ENCODE assay signal across 8 cellular contexts in genomic region chr16:21708533-21709115, GRCh38. TPM values are rescaled to one million over a fixed set of nuclear protein-coding genes. Genes with fewer than 3 reads are reported as not detected.
DNase-seq lines count a peak whose midpoint lies in the region; ATAC-seq and TF ChIP-seq lines count a peak whose summit lies in the region.

No MANE protein-coding gene starts in this region.

- H3K27me3 Mint-ChIP-seq in WTC11 (ENCODE audit: low read depth), result no peaks in the 10 kb centered on the region

- TF ChIP-seq CTCF in WTC11 (IDR thresholded peaks at IDR 0.05) (peak; percentile 77), breast epithelium (IDR thresholded peaks at IDR 0.05) (peak; percentile 33 to 76 (median 61)), kidney epithelial cell (IDR thresholded peaks at IDR 0.05; ENCODE audit: insufficient read depth, low read length, poor library complexity, severe bottlenecking) (peak; percentile 84)

- POLR2A ChIA-PET in WTC11 (lab: Charles Lee), result no interaction called here

- no peak for TF ChIP-seq POLR2A in breast epithelium (IDR thresholded peaks at IDR 0.05)

- no peak overlapping the region for H3K27ac Mint-ChIP-seq in WTC11

- H3K4me3 ChIP-seq in breast epithelium (no peak overlapping the region), kidney epithelial cell (ENCODE audit: low read depth, low read length) (no peak overlapping the region)

- CTCF ChIA-PET in WTC11 (lab: Charles Lee), result interaction anchor here (1.4 to 7.8 kb wide), 4 partner anchors 24 to 126 kb away, joined by 3 to 45 read pairs (median 4); no protein-coding TSS in a partner anchor

- H3K36me3 ChIP-seq in breast epithelium (no peaks in the 10 kb centered on the region), kidney epithelial cell (ENCODE audit: control insufficient read depth, insufficient read depth, low read length) (no peaks in the 10 kb centered on the region)

- H3K27ac ChIP-seq in breast epithelium, result no peak overlapping the region

- peaks cover 2% of the 10 kb centered on the region; the same call in 1 of the 2 replicates for H3K4me1 Mint-ChIP-seq in WTC11

- H3K36me3 Mint-ChIP-seq in WTC11, result no peaks in the 10 kb centered on the region

- H3K27me3 ChIP-seq in breast epithelium (no peaks in the 10 kb centered on the region), kidney epithelial cell (ENCODE audit: control insufficient read depth, insufficient read depth, low read length) (no peaks in the 10 kb centered on the region)

- intact Hi-C loops in Right ventricle myocardium inferior (cut with DNase I) (loop anchor here (1.0 to 5.0 kb wide), 2 partner anchors 51 to 124 kb away; no protein-coding TSS in a partner anchor), cardiac septum (cut with DNase I) (loop anchor here (2.0 to 5.0 kb wide), 2 partner anchors 52 to 131 kb away; no protein-coding TSS in a partner anchor), breast epithelium (cut with DNase I; ENCODE audit: low total_unique reads) (no loop called here)

- no peaks in the 10 kb centered on the region for H3K9me3 ChIP-seq in breast epithelium

- no peaks in the 10 kb centered on the region for H3K4me1 ChIP-seq in breast epithelium

- no peaks in the 10 kb centered on the region for H3K9me3 Mint-ChIP-seq in WTC11

- peak; percentile 31 for ATAC-seq in Right ventricle myocardium inferior
- ATAC-seq in WTC11, result peak; percentile 44; the same call in 1 of the 2 replicates
- ATAC-seq in GM19324 (IDR thresholded peaks at IDR 0.05; ENCODE audit: low FRiP score, unreplicated experiment), result no peak

- no peak overlapping the region for H3K4me3 Mint-ChIP-seq in WTC11

- DNase-seq in Right ventricle myocardium inferior (ENCODE audit: missing footprints), result no peak
- DNase-seq in cardiac septum (ENCODE audit: low spot score), result no peak
- DNase-seq in NCI-H2171 treated with DMSO at 0.1 percent for 48 hours (lab: John Stamatoyannopoulos, UW), result peak; percentile 71
- DNase-seq in WTC11 (ENCODE audit: low spot score), result peak; percentile 82
- DNase-seq in breast epithelium (ENCODE audit: low spot score in 2 of 2), result peak; percentile 58 to 68
- peak; percentile 12 for DNase-seq in kidney epithelial cell (ENCODE audit: low read depth)
- DNase-seq in stimulated activated CD4-positive, alpha-beta T cell treated with anti-CD3 and anti-CD28 coated beads, Interleukin-2, amount 100 ng/mL, for 24 hours, result peak; percentile 86 to 92

TF ChIP-seq in WTC11, 78 proteins besides CTCF, POLR2A, EP300 and RAD21:
- TF ChIP-seq USF2 (CRISPR knock-in tag; IDR thresholded peaks at IDR 0.05) (no peak), ZNF138 (CRISPR knock-in tag; conservative IDR thresholded peaks at IDR 0.05) (no peak), ZBTB43 (CRISPR knock-in tag; IDR thresholded peaks at IDR 0.05) (no peak), ZBTB21 (CRISPR knock-in tag; IDR thresholded peaks at IDR 0.05; ENCODE audit: borderline replicate concordance) (no peak), ZSCAN18 (CRISPR knock-in tag; IDR thresholded peaks at IDR 0.05) (no peak), NR2C2 (CRISPR knock-in tag; IDR thresholded peaks at IDR 0.05) (no peak), FOXJ3 (CRISPR knock-in tag; IDR thresholded peaks at IDR 0.05; ENCODE audit: borderline replicate concordance) (no peak), IRF1 (CRISPR knock-in tag; IDR thresholded peaks at IDR 0.05) (no peak), E2F5 (CRISPR knock-in tag; IDR thresholded peaks at IDR 0.05) (no peak)

RNA-seq across cellular contexts. Expression of gene OTOA, which starts 44.9 kb away (rescaled TPM):
- total RNA-seq in Right ventricle myocardium inferior (not detected), cardiac septum (0.11 TPM), WTC11 (2021) (0.07 to 0.11 TPM (median 0.07 TPM) in 3 replicates), breast epithelium (1 to 10 TPM in 1 of 3 donors, under 1 TPM in 1, not detected in 1; 0.96 to 1.5 TPM), kidney epithelial cell (0.07 and 0.17 TPM in 2 replicates)

RNA-seq across cellular contexts. Expression of gene IGSF6, which starts 56.2 kb away (rescaled TPM):
- total RNA-seq in Right ventricle myocardium inferior (3.0 TPM), cardiac septum (2.3 TPM), WTC11 (2021) (0.25 TPM in 1 of 3 replicates, not detected in the others), breast epithelium (10 to 100 TPM in 1 of 3 donors, 1 to 10 TPM in 1, under 1 TPM in 1; 0.33 to 13.2 (median 6.7) TPM), kidney epithelial cell (0.04 TPM in 1 of 2 replicates, not detected in the other)

Comparison
In these comparisons a context has a peak if more than half of its experiments do, and no peak if none do; other contexts are left out.
1. DNase-seq: peak in NCI-H2171 treated with DMSO at 0.1 percent for 48 hours (single experiment), WTC11 (single experiment), breast epithelium (2 of 2), kidney epithelial cell (single experiment) and stimulated activated CD4-positive, alpha-beta T cell treated with anti-CD3 and anti-CD28 coated beads, Interleukin-2, amount 100 ng/mL, for 24 hours (2 of 2); none in Right ventricle myocardium inferior (single experiment) and cardiac septum (single experiment).
2. Peak in every context shown above with its lines, with median percentiles within 50 percentile points of each other: CTCF ChIP-seq.